15 cellular contexts compared by ENCODE assay signal in the genomic region with DNA sequence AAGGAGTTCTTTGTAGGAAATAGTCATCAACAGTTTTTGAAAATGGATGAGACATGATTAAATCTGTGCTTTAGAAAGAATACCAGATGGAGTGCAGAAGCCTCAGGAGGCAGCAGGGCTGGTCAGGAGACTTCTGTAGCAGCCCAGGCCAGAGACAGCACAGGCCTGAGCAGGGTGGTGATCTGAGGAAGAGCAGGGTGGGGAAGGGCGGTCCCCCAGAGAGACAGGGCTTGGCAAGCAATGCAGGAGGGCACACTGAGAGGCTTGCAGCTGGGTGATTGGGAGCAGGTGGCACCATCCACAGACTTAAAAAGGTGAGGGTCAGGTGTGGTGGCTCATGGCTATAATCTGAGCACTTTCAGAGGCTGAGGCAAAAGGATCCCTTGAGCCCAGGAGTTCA. TPM values are rescaled to one million over a fixed set of nuclear protein-coding genes. Genes with fewer than 3 reads are reported as not detected.
DNase-seq lines count a peak whose midpoint lies in the region; ATAC-seq and TF ChIP-seq lines count a peak whose summit lies in the region.
"Had no signal": no experiment of that assay in that cellular context is flagged by ENCODE, and none has a peak within 500 bp of the region (broad histone marks: within the 10 kb centered on the region; RNA-seq: fewer than 3 reads in every experiment).

No MANE protein-coding gene starts in this region.

- CTCF ChIA-PET in activated CD4-positive, alpha-beta memory T cell treated with anti-CD3 and anti-CD28 coated beads, Interleukin-2, amount 10 ng/mL, durations not matched to agents 7 days and 5 days (lab: Charles Lee) = interaction anchor here (1.1 kb wide), 1 partner anchor 25 kb away, joined by 3 read pairs; no protein-coding TSS in a partner anchor
- CTCF ChIA-PET in activated CD4-positive, alpha-beta memory T cell treated with anti-CD3 and anti-CD28 coated beads for 36 hours (lab: Charles Lee) = no interaction called here

- H3K4me1 Mint-ChIP-seq in activated CD4-positive, alpha-beta memory T cell treated with anti-CD3 and anti-CD28 coated beads, Interleukin-2, amount 10 ng/mL, durations not matched to agents 7 days and 5 days = peaks cover 61% of the 10 kb centered on the region
- peaks cover 18% of the 10 kb centered on the region for H3K4me1 Mint-ChIP-seq in activated CD4-positive, alpha-beta memory T cell treated with anti-CD3 and anti-CD28 coated beads for 36 hours (ENCODE audit: low read depth)
- H3K4me1 Mint-ChIP-seq in T-helper 17 cell (peaks cover 25% of the 10 kb centered on the region), type B pancreatic cell (ENCODE audit: unreplicated experiment) (peaks cover 5% of the 10 kb centered on the region)

- no peaks in the 10 kb centered on the region for H3K27me3 Mint-ChIP-seq in activated CD4-positive, alpha-beta memory T cell treated with anti-CD3 and anti-CD28 coated beads, Interleukin-2, amount 10 ng/mL, durations not matched to agents 7 days and 5 days
- H3K27me3 Mint-ChIP-seq in activated CD4-positive, alpha-beta memory T cell treated with anti-CD3 and anti-CD28 coated beads for 36 hours = no peaks in the 10 kb centered on the region
- H3K27me3 Mint-ChIP-seq in T-helper 17 cell = peaks cover 6% of the 10 kb centered on the region
- peaks cover 21% of the 10 kb centered on the region for H3K27me3 Mint-ChIP-seq in type B pancreatic cell

- H3K36me3 Mint-ChIP-seq in activated CD4-positive, alpha-beta memory T cell treated with anti-CD3 and anti-CD28 coated beads, Interleukin-2, amount 10 ng/mL, durations not matched to agents 7 days and 5 days (ENCODE audit: low read depth) = no peaks in the 10 kb centered on the region
- no peaks in the 10 kb centered on the region for H3K36me3 Mint-ChIP-seq in activated CD4-positive, alpha-beta memory T cell treated with anti-CD3 and anti-CD28 coated beads for 36 hours
- peaks cover 5% of the 10 kb centered on the region for H3K36me3 Mint-ChIP-seq in T-helper 17 cell (ENCODE audit: low read depth)
- no peaks in the 10 kb centered on the region for H3K36me3 Mint-ChIP-seq in type B pancreatic cell
- H3K36me3 Mint-ChIP-seq: CD8-positive, alpha-beta T cell had no signal

- POLR2A ChIA-PET in activated CD4-positive, alpha-beta memory T cell treated with anti-CD3 and anti-CD28 coated beads, Interleukin-2, amount 10 ng/mL, durations not matched to agents 7 days and 5 days (lab: Charles Lee) = no interaction called here
- POLR2A ChIA-PET in activated CD4-positive, alpha-beta memory T cell treated with anti-CD3 and anti-CD28 coated beads for 36 hours (lab: Charles Lee) = no interaction called here

- H3K9me3 ChIP-seq in T-helper 17 cell (ENCODE audit: control insufficient read depth, low read length, poor library complexity, severe bottlenecking) = no peaks in the 10 kb centered on the region
- H3K9me3 ChIP-seq: BE2C had no signal

- intact Hi-C loops in activated CD4-positive, alpha-beta memory T cell treated with anti-CD3 and anti-CD28 coated beads for 36 hours (cut with micrococcal nuclease) = no loop called here

- H3K27ac Mint-ChIP-seq in activated CD4-positive, alpha-beta memory T cell treated with anti-CD3 and anti-CD28 coated beads, Interleukin-2, amount 10 ng/mL, durations not matched to agents 7 days and 5 days = peak overlapping the region; percentile 48
- H3K27ac Mint-ChIP-seq in activated CD4-positive, alpha-beta memory T cell treated with anti-CD3 and anti-CD28 coated beads for 36 hours = no peak overlapping the region
- H3K27ac Mint-ChIP-seq in T-helper 17 cell = peak overlapping the region; percentile 86
- H3K27ac Mint-ChIP-seq in type B pancreatic cell = no peak overlapping the region
- H3K27ac Mint-ChIP-seq: CD8-positive, alpha-beta T cell had no signal

- H3K4me3 Mint-ChIP-seq in activated CD4-positive, alpha-beta memory T cell treated with anti-CD3 and anti-CD28 coated beads, Interleukin-2, amount 10 ng/mL, durations not matched to agents 7 days and 5 days = no peak overlapping the region
- no peak overlapping the region for H3K4me3 Mint-ChIP-seq in activated CD4-positive, alpha-beta memory T cell treated with anti-CD3 and anti-CD28 coated beads for 36 hours
- H3K4me3 Mint-ChIP-seq in T-helper 17 cell = no peak overlapping the region
- H3K4me3 Mint-ChIP-seq in type B pancreatic cell = no peak overlapping the region
- H3K4me3 Mint-ChIP-seq: CD8-positive, alpha-beta T cell had no signal

- H3K9me3 Mint-ChIP-seq in activated CD4-positive, alpha-beta memory T cell treated with anti-CD3 and anti-CD28 coated beads, Interleukin-2, amount 10 ng/mL, durations not matched to agents 7 days and 5 days = no peaks in the 10 kb centered on the region
- H3K9me3 Mint-ChIP-seq in activated CD4-positive, alpha-beta memory T cell treated with anti-CD3 and anti-CD28 coated beads for 36 hours = no peaks in the 10 kb centered on the region
- no peaks in the 10 kb centered on the region for H3K9me3 Mint-ChIP-seq in type B pancreatic cell
- H3K9me3 Mint-ChIP-seq: CD8-positive, alpha-beta T cell had no signal

- TF ChIP-seq CTCF in type B pancreatic cell (conservative IDR thresholded peaks at IDR 0.05) = no peak

- DNase-seq in activated CD4-positive, alpha-beta memory T cell treated with anti-CD3 and anti-CD28 coated beads, Interleukin-2, amount 10 ng/mL, durations not matched to agents 7 days and 5 days = no peak
- DNase-seq in activated CD4-positive, alpha-beta memory T cell treated with anti-CD3 and anti-CD28 coated beads for 36 hours = no peak
- DNase-seq in T-helper 17 cell = no peak
- peak; percentile 71 for DNase-seq in mesenteric fat pad (ENCODE audit: low spot score)
- peak; percentile 10 for DNase-seq in type B pancreatic cell (ENCODE audit: extremely low spot score, unreplicated experiment)
- no peak for DNase-seq in GDM1 (lab: John Stamatoyannopoulos, UW)
- DNase-seq in NCI-H1436 (lab: John Stamatoyannopoulos, UW) = no peak
- DNase-seq: BE2C; Calu3; CD8-positive, alpha-beta T cell; GOT3; NCI-H1092 treated with DMSO at 0.1 percent for 48 hours; NCI-H2081 treated with DMSO at 0.1 percent for 48 hours had no signal

- no peak for ATAC-seq in T-helper 17 cell
- ATAC-seq: CD8-positive, alpha-beta T cell; Right ventricle myocardium inferior had no signal

RNA-seq across cellular contexts. Expression of gene SMKR1, which starts 4.3 kb away (rescaled TPM):
- 1 to 10 TPM; 1.6 to 2.2 TPM for total RNA-seq in activated CD4-positive, alpha-beta memory T cell treated with anti-CD3 and anti-CD28 coated beads, Interleukin-2, amount 10 ng/mL, durations not matched to agents 7 days and 5 days
- 1 to 10 TPM; 1.5 to 2.0 TPM for total RNA-seq in activated CD4-positive, alpha-beta memory T cell treated with anti-CD3 and anti-CD28 coated beads for 36 hours
- 1 to 10 TPM in 1 of 2 donors, under 1 TPM in 1; 0.77 to 2.0 TPM for total RNA-seq in T-helper 17 cell
- not detected for total RNA-seq in mesenteric fat pad
- total RNA-seq in type B pancreatic cell (ENCODE audit: low replicate concordance) = 1.5 TPM in 1 of 2 replicates, not detected in the other
- total RNA-seq: Calu3, OCI-LY7, Right ventricle myocardium inferior had no signal

Comparison
In these comparisons a context has a peak if more than half of its experiments do, and no peak if none do; other contexts are left out.
1. H3K27ac Mint-ChIP-seq: peak in activated CD4-positive, alpha-beta memory T cell treated with anti-CD3 and anti-CD28 coated beads, Interleukin-2, amount 10 ng/mL, durations not matched to agents 7 days and 5 days (single experiment) and T-helper 17 cell (single experiment); none in activated CD4-positive, alpha-beta memory T cell treated with anti-CD3 and anti-CD28 coated beads for 36 hours (single experiment) and type B pancreatic cell (single experiment).
2. DNase-seq: peak in mesenteric fat pad (single experiment) and type B pancreatic cell (single experiment); none in activated CD4-positive, alpha-beta memory T cell treated with anti-CD3 and anti-CD28 coated beads, Interleukin-2, amount 10 ng/mL, durations not matched to agents 7 days and 5 days (single experiment), activated CD4-positive, alpha-beta memory T cell treated with anti-CD3 and anti-CD28 coated beads for 36 hours (single experiment), T-helper 17 cell (0 of 3), GDM1 (single experiment) and NCI-H1436 (single experiment).